ENCODE assay signal across 1 cellular context in the genomic region with DNA sequence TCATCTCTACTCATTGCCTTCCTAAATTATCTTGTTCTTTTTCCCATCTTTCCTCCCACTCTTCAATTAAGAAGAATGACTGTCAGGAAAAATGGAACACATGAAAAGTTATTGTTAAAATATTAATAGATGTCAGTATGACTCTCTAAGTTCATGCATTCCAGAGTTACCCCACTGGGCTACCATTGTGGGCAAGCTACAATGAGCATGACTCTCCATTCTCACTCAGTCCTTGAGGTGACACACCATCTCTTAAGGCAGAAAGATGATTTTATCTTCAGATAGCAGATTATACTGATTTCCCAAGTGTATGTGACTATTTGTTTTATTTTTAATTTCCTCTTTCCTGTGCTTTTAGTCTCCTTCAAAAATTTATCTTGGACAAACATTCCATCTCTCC.
TF ChIP-seq lines count a peak whose summit lies in the region.

No MANE protein-coding gene starts in this region.

TF ChIP-seq in IMR-90, 13 proteins besides CTCF, POLR2A, EP300 and RAD21:
- TF ChIP-seq RCOR1 (IDR thresholded peaks at IDR 0.05; ENCODE audit: insufficient replicate concordance, low read length) (no peak), CHD1 (IDR thresholded peaks at IDR 0.05; ENCODE audit: low read depth, low read length) (no peak), NFE2L2 (IDR thresholded peaks at IDR 0.05; ENCODE audit: low read depth, low read length) (no peak), MAFK (IDR thresholded peaks at IDR 0.05; ENCODE audit: low read depth, low read length) (no peak), RFX5 (IDR thresholded peaks at IDR 0.05; ENCODE audit: low read depth, low read length) (no peak), SMC3 (IDR thresholded peaks at IDR 0.05; ENCODE audit: low read depth, low read length) (no peak), MAZ (IDR thresholded peaks at IDR 0.05; ENCODE audit: borderline replicate concordance, low read depth, low read length) (no peak), FOS (IDR thresholded peaks at IDR 0.05; ENCODE audit: low read depth, low read length) (no peak), MXI1 (IDR thresholded peaks at IDR 0.05; ENCODE audit: borderline replicate concordance, low read depth, low read length) (no peak), CEBPB (IDR thresholded peaks at IDR 0.05; ENCODE audit: low read depth, low read length) (no peak), USF2 (IDR thresholded peaks at IDR 0.05; ENCODE audit: low read depth, low read length) (no peak), BHLHE40 (IDR thresholded peaks at IDR 0.05; ENCODE audit: low read depth, low read length) (no peak)
- TF ChIP-seq, protein P1, sequence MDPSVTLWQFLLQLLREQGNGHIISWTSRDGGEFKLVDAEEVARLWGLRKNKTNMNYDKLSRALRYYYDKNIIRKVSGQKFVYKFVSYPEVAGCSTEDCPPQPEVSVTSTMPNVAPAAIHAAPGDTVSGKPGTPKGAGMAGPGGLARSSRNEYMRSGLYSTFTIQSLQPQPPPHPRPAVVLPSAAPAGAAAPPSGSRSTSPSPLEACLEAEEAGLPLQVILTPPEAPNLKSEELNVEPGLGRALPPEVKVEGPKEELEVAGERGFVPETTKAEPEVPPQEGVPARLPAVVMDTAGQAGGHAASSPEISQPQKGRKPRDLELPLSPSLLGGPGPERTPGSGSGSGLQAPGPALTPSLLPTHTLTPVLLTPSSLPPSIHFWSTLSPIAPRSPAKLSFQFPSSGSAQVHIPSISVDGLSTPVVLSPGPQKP (IDR thresholded peaks at IDR 0.05; ENCODE audit: borderline replicate concordance, low read depth, low read length) = no peak
